27 cellular contexts compared by ENCODE assay signal in genomic region chr7:120587281-120587680, GRCh38.
"Had no signal": no experiment of that assay in that cellular context is flagged by ENCODE, and none has a peak within 500 bp of the region (broad histone marks: within the 10 kb centered on the region; RNA-seq: fewer than 3 reads in every experiment).

No MANE protein-coding gene starts in this region.

- DNase-seq: colonic mucosa; cortex of kidney; dermis blood vessel endothelial cell; dorsolateral prefrontal cortex; effector CD4-positive, alpha-beta T cell; effector CD8-positive, alpha-beta T cell; effector memory CD4-positive, alpha-beta T cell; effector memory CD8-positive, alpha-beta T cell; endodermal cell; erythroblast; esophagus squamous epithelium; foreskin fibroblast; foreskin keratinocyte; foreskin melanocyte; gastrocnemius medialis; glutamatergic neuron; head of caudate nucleus; heart left ventricle; heart right ventricle had no signal

- H3K36me3 ChIP-seq: colonic mucosa, esophagus muscularis mucosa, esophagus squamous epithelium, gastrocnemius medialis, gastroesophageal sphincter, heart left ventricle, heart right ventricle had no signal

- H3K4me1 ChIP-seq: colonic mucosa, esophagus muscularis mucosa, esophagus squamous epithelium, gastrocnemius medialis, gastroesophageal sphincter, heart left ventricle, heart right ventricle had no signal

- H3K4me3 ChIP-seq: colonic mucosa, coronary artery, dorsolateral prefrontal cortex, esophagus muscularis mucosa, esophagus squamous epithelium, gastrocnemius medialis, gastroesophageal sphincter, heart left ventricle, heart right ventricle had no signal

- H3K27me3 ChIP-seq: colonic mucosa, dorsolateral prefrontal cortex, esophagus muscularis mucosa, esophagus squamous epithelium, foreskin keratinocyte, gastrocnemius medialis, gastroesophageal sphincter, heart left ventricle, heart right ventricle had no signal

- H3K27ac ChIP-seq: colonic mucosa, coronary artery, epithelial cell of prostate, esophagus muscularis mucosa, esophagus squamous epithelium, foreskin keratinocyte, gastrocnemius medialis, gastroesophageal sphincter, heart left ventricle, heart right ventricle had no signal

- ATAC-seq: effector memory CD8-positive, alpha-beta T cell; esophagus mucosa; foreskin keratinocyte; gastrocnemius medialis; gastroesophageal sphincter; heart left ventricle; heart right ventricle had no signal

- FAIRE-seq: colon, endometrium, endothelial cell of umbilical vein had no signal

- H3K9me3 ChIP-seq: colonic mucosa, esophagus muscularis mucosa, esophagus squamous epithelium, gastrocnemius medialis, gastroesophageal sphincter, heart left ventricle, heart right ventricle had no signal
